ENCODE assay signal across 17 cellular contexts in genomic region chr1:173798078-173798477, GRCh38. TPM values are rescaled to one million over a fixed set of nuclear protein-coding genes. Genes with fewer than 3 reads are reported as not detected.
DNase-seq lines count a peak whose midpoint lies in the region; ATAC-seq and TF ChIP-seq lines count a peak whose summit lies in the region.
"Had no signal": no experiment of that assay in that cellular context is flagged by ENCODE, and none has a peak within 500 bp of the region (broad histone marks: within the 10 kb centered on the region; RNA-seq: fewer than 3 reads in every experiment).

No MANE protein-coding gene starts in this region.

- no peak overlapping the region for H3K4me3 ChIP-seq in testis
- H3K4me3 ChIP-seq: BLaER1 treated with 17β-estradiol and CSF1 and Interleukin-3, amounts not matched to agents 10 nM and 100 nM; SK-N-MC had no signal

- TF ChIP-seq POLR2A in testis (IDR thresholded peaks at IDR 0.05) = no peak

- no peaks in the 10 kb centered on the region for H3K27me3 Mint-ChIP-seq in memory B cell

- ATAC-seq in memory B cell (ENCODE audit: low read depth) (no peak), HG03108 (IDR thresholded peaks at IDR 0.05; ENCODE audit: unreplicated experiment) (no peak)
- ATAC-seq: CD8-positive, alpha-beta T cell had no signal

- intact Hi-C loops in testis (cut with DNase I; ENCODE audit: low total_unique reads) = no loop called here

- DNase-seq in HPDE6-E6E7 (ENCODE audit: extremely low spot score) = peak; percentile 8
- peak; percentile 30 for DNase-seq in RWPE1 (ENCODE audit: low spot score)
- DNase-seq in epithelial cell of prostate (ENCODE audit: low read depth, low spot score) = peak; percentile 5
- no peak for DNase-seq in memory B cell (ENCODE audit: low spot score in 2 of 2)
- DNase-seq in T-helper 1 cell = no peak
- no peak for DNase-seq in testis
- DNase-seq in mucosa of gallbladder (ENCODE audit: low spot score) = no peak
- DNase-seq: CD8-positive, alpha-beta T cell; MV-4-11; NCI-H1694 treated with DMSO at 0.1 percent for 48 hours; NCI-H748 treated with DMSO at 0.1 percent for 48 hours; NK-92 treated with Interleukin-12 subunit alpha and Interleukin-12 subunit beta, amount 100 ng/mL, for 24 hours; SHP77 had no signal

- H3K4me1 ChIP-seq in testis = no peaks in the 10 kb centered on the region
- H3K4me1 ChIP-seq: BLaER1 treated with 17β-estradiol and CSF1 and Interleukin-3, amounts not matched to agents 10 nM and 100 nM had no signal

- no peaks in the 10 kb centered on the region for H3K9me3 ChIP-seq in testis

- no peaks in the 10 kb centered on the region for H3K4me1 Mint-ChIP-seq in memory B cell

- peak overlapping the region; percentile 25 for H3K27ac Mint-ChIP-seq in memory B cell
- H3K27ac Mint-ChIP-seq: CD8-positive, alpha-beta T cell had no signal

- POLR2A ChIA-PET in RWPE1 (lab: Yijun Ruan, JAX; ENCODE audit: low non-redundant PET) = no interaction called here

- peaks cover 3% of the 10 kb centered on the region for H3K36me3 Mint-ChIP-seq in memory B cell

- no peak overlapping the region for H3K4me3 Mint-ChIP-seq in memory B cell
- H3K4me3 Mint-ChIP-seq: CD8-positive, alpha-beta T cell had no signal

- no peaks in the 10 kb centered on the region for H3K36me3 ChIP-seq in testis (ENCODE audit: low read depth, missing control alignments)

- TF ChIP-seq CTCF in RWPE1 (conservative IDR thresholded peaks at IDR 0.05; ENCODE audit: low read depth) (no peak), testis (IDR thresholded peaks at IDR 0.05) (no peak)

- H3K27ac ChIP-seq in RWPE1 = no peak overlapping the region
- peak overlapping the region; percentile 41 for H3K27ac ChIP-seq in epithelial cell of prostate
- no peak overlapping the region for H3K27ac ChIP-seq in testis
- H3K27ac ChIP-seq: BLaER1 treated with 17β-estradiol and CSF1 and Interleukin-3, amounts not matched to agents 10 nM and 100 nM; HL-60; SK-N-MC had no signal

- CTCF ChIA-PET in RWPE1 (lab: Yijun Ruan, JAX) = no interaction called here

- H3K9me3 Mint-ChIP-seq in memory B cell = no peaks in the 10 kb centered on the region
- H3K9me3 Mint-ChIP-seq: CD8-positive, alpha-beta T cell had no signal

- H3K27me3 ChIP-seq in testis = no peaks in the 10 kb centered on the region
- H3K27me3 ChIP-seq: BLaER1 treated with 17β-estradiol and CSF1 and Interleukin-3, amounts not matched to agents 10 nM and 100 nM had no signal

RNA-seq across cellular contexts. Expression of gene DARS2, which starts 26.4 kb away (rescaled TPM):
- total RNA-seq in testis = 10 to 100 TPM; 16.8 to 21.4 TPM
- polyA plus RNA-seq in testis (ENCODE audit: insufficient read depth, low read depth, low replicate concordance) = 12.7 TPM
- total RNA-seq in mucosa of gallbladder = 16.9 TPM

RNA-seq across cellular contexts. Expression of gene CENPL, which starts 26.6 kb away (rescaled TPM):
- total RNA-seq in testis (10 to 100 TPM; 13.2 to 20.5 TPM), mucosa of gallbladder (5.5 TPM)
- polyA plus RNA-seq in testis (ENCODE audit: insufficient read depth, low read depth, low replicate concordance) = 26.5 TPM

Comparison
In these comparisons a context has a peak if more than half of its experiments do, and no peak if none do; other contexts are left out.
1. DNase-seq: peak in HPDE6-E6E7 (single experiment), RWPE1 (single experiment) and epithelial cell of prostate (single experiment); none in memory B cell (0 of 2), T-helper 1 cell (0 of 5), testis (single experiment) and mucosa of gallbladder (single experiment).